8 cellular contexts compared by ENCODE assay signal in genomic region chr20:44310664-44311639, GRCh38. TPM values are rescaled to one million over a fixed set of nuclear protein-coding genes. Genes with fewer than 3 reads are reported as not detected.
DNase-seq lines count a peak whose midpoint lies in the region; ATAC-seq and FAIRE-seq lines count a peak whose summit lies in the region.

Gene FITM2, minus strand, starts transcription at chr20:44311202. Its CDS starts 54 bp downstream, at chr20:44311148.

- CTCF ChIA-PET in activated CD8-positive, alpha-beta memory T cell treated with anti-CD3 and anti-CD28 coated beads, Interleukin-2, amount 10 ng/mL, durations not matched to agents 7 days and 5 days (lab: Charles Lee) = interaction anchor here (1.0 to 8.1 kb wide), 29 partner anchors 9 to 559 kb away, joined by 3 to 386 read pairs (median 4); partner anchors contain the start of genes OSER1 and TTPAL

- no peaks in the 10 kb centered on the region for H3K36me3 ChIP-seq in endocrine pancreas (ENCODE audit: control insufficient read depth, insufficient read depth, low read length)

- peak within 1 kb of the TSS; percentile 92 for H3K9ac ChIP-seq in endocrine pancreas (ENCODE audit: control insufficient read depth, insufficient read depth, low read length)

- H3K27ac Mint-ChIP-seq in activated CD8-positive, alpha-beta memory T cell treated with anti-CD3 and anti-CD28 coated beads, Interleukin-2, amount 10 ng/mL, durations not matched to agents 7 days and 5 days = peak within 1 kb of the TSS; percentile 84

- peak; percentile 96 for DNase-seq in Caki2 (ENCODE audit: low read depth)
- DNase-seq in HTR-8/SVneo (ENCODE audit: insufficient read length, low spot score) = peak; percentile 100
- peak; percentile 92 to 95 for DNase-seq in NOMO-1 (lab: John Stamatoyannopoulos, UW; ENCODE audit: unreplicated experiment in 2 of 2)
- DNase-seq in activated CD8-positive, alpha-beta memory T cell treated with anti-CD3 and anti-CD28 coated beads, Interleukin-2, amount 10 ng/mL, durations not matched to agents 7 days and 5 days = peak; percentile 98
- peak; percentile 100 for DNase-seq in mesenteric fat pad (ENCODE audit: low spot score)
- peak; percentile 93 for DNase-seq in stimulated activated CD8-positive, alpha-beta memory T cell treated with anti-CD3 and anti-CD28 coated beads, Interleukin-15, amount 100 ng/mL, for 1 hour (ENCODE audit: low read depth)

- no peaks in the 10 kb centered on the region for H3K4me1 ChIP-seq in endocrine pancreas (ENCODE audit: control insufficient read depth, insufficient read depth, low read length)

- no peaks in the 10 kb centered on the region for H3K36me3 Mint-ChIP-seq in activated CD8-positive, alpha-beta memory T cell treated with anti-CD3 and anti-CD28 coated beads, Interleukin-2, amount 10 ng/mL, durations not matched to agents 7 days and 5 days

- H3K4me3 Mint-ChIP-seq in activated CD8-positive, alpha-beta memory T cell treated with anti-CD3 and anti-CD28 coated beads, Interleukin-2, amount 10 ng/mL, durations not matched to agents 7 days and 5 days = peak within 1 kb of the TSS; percentile 82

- peak within 1 kb of the TSS; percentile 51 for H3K4me3 ChIP-seq in endocrine pancreas (ENCODE audit: control insufficient read depth, insufficient read depth, low read length)

- H3K4me1 Mint-ChIP-seq in activated CD8-positive, alpha-beta memory T cell treated with anti-CD3 and anti-CD28 coated beads, Interleukin-2, amount 10 ng/mL, durations not matched to agents 7 days and 5 days = peaks cover 17% of the 10 kb centered on the region

- peak; percentile 100 for FAIRE-seq in HTR-8/SVneo (lab: Jason Lieb, UNC)

- in situ Hi-C loops in Caki2 (cut with HindIII; ENCODE audit: low pct_unique_long_range_greater_than_20kb, low sequenced_read_pairs) = no loop called here

- no peaks in the 10 kb centered on the region for H3K27me3 ChIP-seq in endocrine pancreas (ENCODE audit: control insufficient read depth, insufficient read depth, low read length)

- no peaks in the 10 kb centered on the region for H3K27me3 Mint-ChIP-seq in activated CD8-positive, alpha-beta memory T cell treated with anti-CD3 and anti-CD28 coated beads, Interleukin-2, amount 10 ng/mL, durations not matched to agents 7 days and 5 days

- H3K9me3 Mint-ChIP-seq in activated CD8-positive, alpha-beta memory T cell treated with anti-CD3 and anti-CD28 coated beads, Interleukin-2, amount 10 ng/mL, durations not matched to agents 7 days and 5 days (ENCODE audit: low read depth) = no peaks in the 10 kb centered on the region

- peak; percentile 75 for ATAC-seq in GM21367 (IDR thresholded peaks at IDR 0.05; ENCODE audit: unreplicated experiment)
- peak; percentile 97 for ATAC-seq in activated CD8-positive, alpha-beta memory T cell treated with anti-CD3 and anti-CD28 coated beads, Interleukin-2, amount 10 ng/mL, durations not matched to agents 7 days and 5 days

- H3K9me3 ChIP-seq in endocrine pancreas (ENCODE audit: control insufficient read depth, low read length) = no peaks in the 10 kb centered on the region

RNA-seq across cellular contexts. Expression of gene FITM2, which starts in this region (rescaled TPM):
- total RNA-seq in Caki2 (2014; rRNA removed; shearing (Covaris generic); ENCODE audit: low replicate concordance) = 5.0 and 6.9 TPM in 2 replicates
- 1 to 10 TPM; 2.4 to 2.5 TPM for total RNA-seq in activated CD8-positive, alpha-beta memory T cell treated with anti-CD3 and anti-CD28 coated beads, Interleukin-2, amount 10 ng/mL, durations not matched to agents 7 days and 5 days
- 28.5 TPM for total RNA-seq in mesenteric fat pad

Comparison
In these comparisons a context has a peak if more than half of its experiments do, and no peak if none do; other contexts are left out.
1. Peak in every context shown above with its lines: DNase-seq, ATAC-seq and H3K4me3 ChIP-seq.